10 cellular contexts compared by ENCODE assay signal in genomic region chr1:19661721-19662228, GRCh38. TPM values are rescaled to one million over a fixed set of nuclear protein-coding genes. Genes with fewer than 3 reads are reported as not detected.
DNase-seq lines count a peak whose midpoint lies in the region; ATAC-seq, FAIRE-seq and TF ChIP-seq lines count a peak whose summit lies in the region.
"Had no signal": no experiment of that assay in that cellular context is flagged by ENCODE, and none has a peak within 500 bp of the region (broad histone marks: within the 10 kb centered on the region; RNA-seq: fewer than 3 reads in every experiment).

No MANE protein-coding gene starts in this region.

- DNase-seq in A673 (ENCODE audit: low spot score) = peak; percentile 62
- peak; percentile 33 for DNase-seq in NCI-H748 (lab: John Stamatoyannopoulos, UW; ENCODE audit: unreplicated experiment)
- peak; percentile 37 for DNase-seq in amniotic epithelial cell (ENCODE audit: low read depth)
- peak; percentile 63 for DNase-seq in left kidney (ENCODE audit: low read depth, low spot score)
- DNase-seq in vagina (ENCODE audit: extremely low spot score in 2 of 2) = no peak
- no peak for DNase-seq in NCI-H187 (lab: John Stamatoyannopoulos, UW)
- no peak for DNase-seq in activated naive CD8-positive, alpha-beta T cell treated with anti-CD3 and anti-CD28 coated beads, Interleukin-2, amount 50 U/mL, for 24 hours

- peak; percentile 75 for TF ChIP-seq CTCF in A673 (conservative IDR thresholded peaks at IDR 0.05; ENCODE audit: low read depth, low read length)
- peak; percentile 27 to 57 (median 29) for TF ChIP-seq CTCF in vagina (IDR thresholded peaks at IDR 0.05)

- no peak for TF ChIP-seq POLR2A in vagina (IDR thresholded peaks at IDR 0.05)

- peaks cover 35% of the 10 kb centered on the region for H3K27me3 Mint-ChIP-seq in activated naive CD8-positive, alpha-beta T cell treated with anti-CD3 and anti-CD28 coated beads, Interleukin-2, amount 50 U/mL, for 24 hours

- H3K36me3 Mint-ChIP-seq in activated naive CD8-positive, alpha-beta T cell treated with anti-CD3 and anti-CD28 coated beads, Interleukin-2, amount 50 U/mL, for 24 hours (ENCODE audit: low read depth) = no peaks in the 10 kb centered on the region

- ATAC-seq in activated naive CD8-positive, alpha-beta T cell treated with anti-CD3 and anti-CD28 coated beads, Interleukin-2, amount 50 U/mL, for 24 hours = no peak

- H3K4me3 ChIP-seq in A673 (ENCODE audit: low read depth, low read length, poor library complexity, severe bottlenecking) = no peak overlapping the region
- no peak overlapping the region for H3K4me3 ChIP-seq in vagina

- H3K36me3 ChIP-seq in A673 (ENCODE audit: insufficient read depth, low read length, poor library complexity, severe bottlenecking) (no peaks in the 10 kb centered on the region), vagina (peaks cover 0 to 11% of the 10 kb centered on the region in 2 donors)

- intact Hi-C loops in A673 (cut with micrococcal nuclease; ENCODE audit: unreplicated experiment) (loop anchor here (5.0 kb wide), 1 partner anchor 41 kb away; no protein-coding TSS in a partner anchor), vagina (cut with DNase I) (no loop called here)

- CTCF ChIA-PET in A673 (lab: Charles Lee) = interaction anchor here (0.6 to 1.4 kb wide), 9 partner anchors 8 to 239 kb away, joined by 3 to 18 read pairs (median 4); no protein-coding TSS in a partner anchor

- H3K9me3 ChIP-seq in A673 (ENCODE audit: low read depth, low read length, poor library complexity, severe bottlenecking) (no peaks in the 10 kb centered on the region), vagina (no peaks in the 10 kb centered on the region)

- no TSS peak for BruUV-seq in A673 (replicated peaks; lab: Mats Ljungman, UMichigan)

- H3K4me3 Mint-ChIP-seq in activated naive CD8-positive, alpha-beta T cell treated with anti-CD3 and anti-CD28 coated beads, Interleukin-2, amount 50 U/mL, for 24 hours = no peak overlapping the region

- H3K27ac ChIP-seq in A673 (ENCODE audit: low read depth, low read length, poor library complexity, severe bottlenecking) = no peak overlapping the region
- no peak overlapping the region for H3K27ac ChIP-seq in vagina
- H3K27ac ChIP-seq: epithelial cell of prostate had no signal

- FAIRE-seq in G401.6 (lab: Jason Lieb, UNC) = peak; percentile 95

- peaks cover 20% of the 10 kb centered on the region for H3K4me1 Mint-ChIP-seq in activated naive CD8-positive, alpha-beta T cell treated with anti-CD3 and anti-CD28 coated beads, Interleukin-2, amount 50 U/mL, for 24 hours

- H3K9me3 Mint-ChIP-seq in activated naive CD8-positive, alpha-beta T cell treated with anti-CD3 and anti-CD28 coated beads, Interleukin-2, amount 50 U/mL, for 24 hours = no peaks in the 10 kb centered on the region

- POLR2A ChIA-PET in A673 (lab: Charles Lee; ENCODE audit: low non-redundant PET) = no interaction called here

- no peak overlapping the region for H3K27ac Mint-ChIP-seq in activated naive CD8-positive, alpha-beta T cell treated with anti-CD3 and anti-CD28 coated beads, Interleukin-2, amount 50 U/mL, for 24 hours

- no peaks in the 10 kb centered on the region for H3K4me1 ChIP-seq in A673 (ENCODE audit: insufficient read depth, low read length, poor library complexity, severe bottlenecking)
- peaks cover 26% of the 10 kb centered on the region for H3K4me1 ChIP-seq in vagina

- H3K27me3 ChIP-seq in A673 (replicated peaks; ENCODE audit: insufficient read depth, low read depth, low read length, poor library complexity) (peaks cover 33% of the 10 kb centered on the region), vagina (peaks cover 13% of the 10 kb centered on the region)

RNA-seq across cellular contexts. Expression of gene HTR6, which starts 2.9 kb away (rescaled TPM):
- total RNA-seq in A673 (2021) (not detected in 2 replicates), vagina (not detected)
- total RNA-seq: subcutaneous adipose tissue had no signal

RNA-seq across cellular contexts. Expression of gene NBL1, which starts 17.7 kb away (rescaled TPM):
- total RNA-seq in A673 (2021) = 7.9 and 12.5 TPM in 2 replicates
- total RNA-seq in vagina = 148 TPM

Comparison
In these comparisons a context has a peak if more than half of its experiments do, and no peak if none do; other contexts are left out.
1. DNase-seq: peak in A673 (single experiment), NCI-H748 (single experiment), amniotic epithelial cell (single experiment) and left kidney (single experiment); none in vagina (0 of 2), NCI-H187 (0 of 2) and activated naive CD8-positive, alpha-beta T cell treated with anti-CD3 and anti-CD28 coated beads, Interleukin-2, amount 50 U/mL, for 24 hours (single experiment).
2. RNA of gene NBL1, which starts 17.7 kb away (total RNA-seq): 148 TPM in vagina (single experiment); 7.9 to 12.5 TPM in A673; every median in the first group is over 10 times any median in the second.